In the genomic region with DNA sequence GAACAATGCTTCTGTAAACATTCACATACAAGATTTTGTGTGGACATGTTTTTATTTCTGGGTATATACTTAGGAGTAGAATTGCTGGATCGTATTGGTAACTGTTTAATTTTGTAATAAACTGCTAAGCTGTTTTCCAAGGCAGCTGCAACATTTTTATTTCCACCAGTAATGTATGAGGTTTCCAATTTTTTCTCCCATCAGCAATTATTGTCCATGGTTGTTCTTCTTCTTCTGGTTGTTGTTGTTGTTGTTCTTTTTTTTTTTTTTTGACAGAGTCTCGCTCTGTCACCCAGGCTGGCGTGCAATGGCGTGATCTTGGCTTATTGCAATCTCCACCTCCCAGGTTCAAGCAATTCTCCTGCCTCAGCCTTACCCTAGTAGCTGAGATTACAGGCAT, we compare ENCODE assay signal across 40 cellular contexts.
"Had no signal": no experiment of that assay in that cellular context is flagged by ENCODE, and none has a peak within 500 bp of the region (broad histone marks: within the 10 kb centered on the region; RNA-seq: fewer than 3 reads in every experiment).

No MANE protein-coding gene starts in this region.

- H3K4me1 ChIP-seq: breast epithelium had no signal

- H3K27me3 Mint-ChIP-seq: activated naive CD4-positive, alpha-beta T cell treated with anti-CD3 and anti-CD28 coated beads, Interleukin-2, amount 10 ng/mL, durations not matched to agents 7 days and 5 days; activated naive CD4-positive, alpha-beta T cell treated with anti-CD3 and anti-CD28 coated beads, Interleukin-2, amount 50 U/mL, for 24 hours; activated naive CD8-positive, alpha-beta T cell; activated naive CD8-positive, alpha-beta T cell treated with anti-CD3 and anti-CD28 coated beads for 36 hours; activated naive CD8-positive, alpha-beta T cell treated with anti-CD3 and anti-CD28 coated beads, Interleukin-2, amount 10 ng/mL, durations not matched to agents 7 days and 5 days; activated naive CD8-positive, alpha-beta T cell treated with anti-CD3 and anti-CD28 coated beads, Interleukin-2, amount 50 U/mL, for 24 hours; activated T-cell treated with anti-CD3 and anti-CD28 coated beads, Interleukin-2, amount 50 U/mL, for 24 hours; activated T-helper 17 cell treated with anti-CD3 and anti-CD28 coated beads, Interleukin-2, amount 50 U/mL, for 72 hours; brain; central memory CD8-positive, alpha-beta T cell had no signal

- H3K4me3 Mint-ChIP-seq: activated naive CD4-positive, alpha-beta T cell treated with anti-CD3 and anti-CD28 coated beads for 36 hours; activated naive CD4-positive, alpha-beta T cell treated with anti-CD3 and anti-CD28 coated beads, Interleukin-2, amount 10 ng/mL, durations not matched to agents 7 days and 5 days; activated naive CD4-positive, alpha-beta T cell treated with anti-CD3 and anti-CD28 coated beads, Interleukin-2, amount 50 U/mL, for 24 hours; activated naive CD8-positive, alpha-beta T cell; activated naive CD8-positive, alpha-beta T cell treated with anti-CD3 and anti-CD28 coated beads for 36 hours; activated naive CD8-positive, alpha-beta T cell treated with anti-CD3 and anti-CD28 coated beads, Interleukin-2, amount 10 ng/mL, durations not matched to agents 7 days and 5 days; activated naive CD8-positive, alpha-beta T cell treated with anti-CD3 and anti-CD28 coated beads, Interleukin-2, amount 50 U/mL, for 24 hours; activated T-cell treated with anti-CD3 and anti-CD28 coated beads, Interleukin-2, amount 50 U/mL, for 24 hours; activated T-cell treated with anti-CD3 and anti-CD28 coated beads, Interleukin-2, amount 50 U/mL, for 4 hours; activated T-cell treated with anti-CD3 and anti-CD28 coated beads, Interleukin-2, amount 50 U/mL, for 72 hours; activated T-helper 1 cell treated with anti-CD3 and anti-CD28 coated beads, Interleukin-12 subunit alpha, Interleukin-12 subunit beta, Interleukin-2, Interleukin-4 antibody, amounts not matched to agents 30 ng/mL and 10 ng/mL and 1 ng/mL, durations not matched to agents 14 hours and 24 hours and 36 hours; activated T-helper 17 cell treated with anti-CD3 and anti-CD28 coated beads, Interleukin-2, amount 50 U/mL, for 72 hours; brain; central memory CD8-positive, alpha-beta T cell had no signal

- H3K36me3 Mint-ChIP-seq: activated naive CD4-positive, alpha-beta T cell treated with anti-CD3 and anti-CD28 coated beads, Interleukin-2, amount 50 U/mL, for 72 hours; activated naive CD8-positive, alpha-beta T cell treated with anti-CD3 and anti-CD28 coated beads for 36 hours had no signal

- H3K36me3 ChIP-seq: brain microvascular endothelial cell, breast epithelium had no signal

- ATAC-seq: activated naive CD4-positive, alpha-beta T cell treated with anti-CD3 and anti-CD28 coated beads, Interleukin-2, amount 50 U/mL, for 72 hours; activated naive CD8-positive, alpha-beta T cell treated with anti-CD3 and anti-CD28 coated beads, Interleukin-2, amount 50 U/mL, for 24 hours; activated T-cell treated with anti-CD3 and anti-CD28 coated beads, Interleukin-2, amount 50 U/mL, for 4 hours; activated T-cell treated with anti-CD3 and anti-CD28 coated beads, Interleukin-2, amount 50 U/mL, for 72 hours; activated T-helper 17 cell treated with anti-CD3 and anti-CD28 coated beads, Interleukin-2, amount 50 U/mL, for 72 hours had no signal

- FAIRE-seq: astrocyte, bronchial epithelial cell had no signal

- H3K4me3 ChIP-seq: adrenal gland, ascending aorta, breast epithelium, cardiac muscle cell had no signal

- H3K9me3 ChIP-seq: adrenal gland, ascending aorta, breast epithelium had no signal

- H3K27ac Mint-ChIP-seq: activated naive CD4-positive, alpha-beta T cell treated with anti-CD3 and anti-CD28 coated beads for 36 hours; activated naive CD4-positive, alpha-beta T cell treated with anti-CD3 and anti-CD28 coated beads, Interleukin-2, amount 10 ng/mL, durations not matched to agents 7 days and 5 days; activated naive CD4-positive, alpha-beta T cell treated with anti-CD3 and anti-CD28 coated beads, Interleukin-2, amount 50 U/mL, for 24 hours; activated naive CD8-positive, alpha-beta T cell; activated naive CD8-positive, alpha-beta T cell treated with anti-CD3 and anti-CD28 coated beads for 36 hours; activated naive CD8-positive, alpha-beta T cell treated with anti-CD3 and anti-CD28 coated beads, Interleukin-2, amount 10 ng/mL, durations not matched to agents 7 days and 5 days; activated naive CD8-positive, alpha-beta T cell treated with anti-CD3 and anti-CD28 coated beads, Interleukin-2, amount 50 U/mL, for 24 hours; activated T-cell treated with anti-CD3 and anti-CD28 coated beads, Interleukin-2, amount 50 U/mL, for 24 hours; activated T-cell treated with anti-CD3 and anti-CD28 coated beads, Interleukin-2, amount 50 U/mL, for 72 hours; activated T-helper 1 cell treated with anti-CD3 and anti-CD28 coated beads, Interleukin-12 subunit alpha, Interleukin-12 subunit beta, Interleukin-2, Interleukin-4 antibody, amounts not matched to agents 30 ng/mL and 10 ng/mL and 1 ng/mL, durations not matched to agents 14 hours and 24 hours and 36 hours; activated T-helper 17 cell treated with anti-CD3 and anti-CD28 coated beads, Interleukin-2, amount 50 U/mL, for 72 hours; activated T-helper 2 cell treated with anti-CD3 and anti-CD28 coated beads, Interferon-gamma antibody, Interleukin-2, Interleukin-4, amounts not matched to agents 10 μg/mL and 5 μg/mL and 100 μg/mL, durations not matched to agents 14 hours and 24 hours and 36 hours had no signal

- H3K27ac ChIP-seq: ascending aorta, brain microvascular endothelial cell, breast epithelium had no signal

- H3K27me3 ChIP-seq: adrenal gland, ascending aorta, brain microvascular endothelial cell, breast epithelium, cardiac muscle cell had no signal

- H3K9me3 Mint-ChIP-seq: activated naive CD4-positive, alpha-beta T cell treated with anti-CD3 and anti-CD28 coated beads for 36 hours; activated naive CD4-positive, alpha-beta T cell treated with anti-CD3 and anti-CD28 coated beads, Interleukin-2, amount 10 ng/mL, durations not matched to agents 7 days and 5 days; activated naive CD4-positive, alpha-beta T cell treated with anti-CD3 and anti-CD28 coated beads, Interleukin-2, amount 50 U/mL, for 24 hours; activated naive CD4-positive, alpha-beta T cell treated with anti-CD3 and anti-CD28 coated beads, Interleukin-2, amount 50 U/mL, for 72 hours; activated naive CD8-positive, alpha-beta T cell treated with anti-CD3 and anti-CD28 coated beads for 36 hours; activated naive CD8-positive, alpha-beta T cell treated with anti-CD3 and anti-CD28 coated beads, Interleukin-2, amount 10 ng/mL, durations not matched to agents 7 days and 5 days; activated naive CD8-positive, alpha-beta T cell treated with anti-CD3 and anti-CD28 coated beads, Interleukin-2, amount 50 U/mL, for 24 hours; activated T-cell treated with anti-CD3 and anti-CD28 coated beads, Interleukin-2, amount 50 U/mL, for 24 hours; activated T-cell treated with anti-CD3 and anti-CD28 coated beads, Interleukin-2, amount 50 U/mL, for 4 hours; activated T-cell treated with anti-CD3 and anti-CD28 coated beads, Interleukin-2, amount 50 U/mL, for 72 hours; activated T-helper 1 cell treated with anti-CD3 and anti-CD28 coated beads, Interleukin-12 subunit alpha, Interleukin-12 subunit beta, Interleukin-2, Interleukin-4 antibody, amounts not matched to agents 30 ng/mL and 10 ng/mL and 1 ng/mL, durations not matched to agents 14 hours and 24 hours and 36 hours; activated T-helper 17 cell treated with anti-CD3 and anti-CD28 coated beads, Interleukin-2, amount 50 U/mL, for 72 hours; activated T-helper 2 cell treated with anti-CD3 and anti-CD28 coated beads, Interferon-gamma antibody, Interleukin-2, Interleukin-4, amounts not matched to agents 10 μg/mL and 5 μg/mL and 100 μg/mL, durations not matched to agents 14 hours and 24 hours and 36 hours; brain; central memory CD8-positive, alpha-beta T cell had no signal

- DNase-seq: activated effector memory CD4-positive, alpha-beta T cell treated with anti-CD3 and anti-CD28 coated beads, Interleukin-2, amount 50 U/mL, for 16 hours; activated effector memory CD4-positive, alpha-beta T cell treated with Interleukin-2 at 50 U/mL for 16 hours; activated gamma-delta T cell; activated gamma-delta T cell treated with Interleukin-2 at 50 U/mL for 16 hours; activated naive CD4-positive, alpha-beta T cell; activated naive CD4-positive, alpha-beta T cell treated with anti-CD3 and anti-CD28 coated beads for 36 hours; activated naive CD4-positive, alpha-beta T cell treated with anti-CD3 and anti-CD28 coated beads, Interleukin-2, amount 10 ng/mL, durations not matched to agents 7 days and 5 days; activated naive CD4-positive, alpha-beta T cell treated with anti-CD3 and anti-CD28 coated beads, Interleukin-2, amount 50 U/mL, for 16 hours; activated naive CD4-positive, alpha-beta T cell treated with Interleukin-2 at 50 U/mL for 16 hours; activated naive CD8-positive, alpha-beta T cell treated with anti-CD3 and anti-CD28 coated beads for 36 hours; activated naive CD8-positive, alpha-beta T cell treated with anti-CD3 and anti-CD28 coated beads, Interleukin-2, amount 10 ng/mL, durations not matched to agents 7 days and 5 days; activated naive CD8-positive, alpha-beta T cell treated with anti-CD3 and anti-CD28 coated beads, Interleukin-2, amount 50 U/mL, for 24 hours; activated T-cell treated with anti-CD3 and anti-CD28 coated beads for 4 hours; activated T-cell treated with anti-CD3 and anti-CD28 coated beads, Interleukin-2, amount 50 U/mL, for 1 hour; activated T-cell treated with anti-CD3 and anti-CD28 coated beads, Interleukin-2, amount 50 U/mL, for 24 hours; activated T-cell treated with anti-CD3 and anti-CD28 coated beads, Interleukin-2, amount 50 U/mL, for 4 hours; activated T-cell treated with anti-CD3 and anti-CD28 coated beads, Interleukin-2, amount 50 U/mL, for 48 hours; activated T-cell treated with anti-CD3 and anti-CD28 coated beads, Interleukin-2, amount 50 U/mL, for 72 hours; adrenal gland; amniotic stem cell; amygdala; anterior cingulate cortex; aorta; brain microvascular endothelial cell; caudate nucleus; central memory CD4-positive, alpha-beta T cell; cerebellar nuclear complex had no signal

- H3K4me1 Mint-ChIP-seq: activated naive CD4-positive, alpha-beta T cell treated with anti-CD3 and anti-CD28 coated beads, Interleukin-2, amount 10 ng/mL, durations not matched to agents 7 days and 5 days had no signal
